ENCODE assay signal across 21 cellular contexts in the genomic region with DNA sequence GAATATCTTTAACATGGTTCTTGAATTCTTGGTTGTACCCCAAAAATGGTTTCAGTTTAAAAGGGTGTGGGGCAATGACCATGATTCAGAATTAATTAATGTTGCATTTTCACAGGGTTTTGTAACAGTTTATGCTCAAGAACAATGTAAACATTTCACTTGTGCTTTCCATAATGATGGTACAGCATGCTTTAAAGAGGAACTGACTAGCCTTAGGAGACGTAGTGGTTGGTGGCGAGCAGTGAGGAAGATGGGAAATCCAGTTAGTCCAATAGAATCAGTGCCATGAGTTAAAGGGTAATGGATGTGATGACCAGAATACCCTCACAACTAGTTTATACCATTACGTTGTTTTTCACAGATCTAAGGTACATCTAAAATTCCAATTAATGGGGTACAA.
DNase-seq lines count a peak whose midpoint lies in the region; ATAC-seq, FAIRE-seq and TF ChIP-seq lines count a peak whose summit lies in the region.
"Had no signal": no experiment of that assay in that cellular context is flagged by ENCODE, and none has a peak within 500 bp of the region (broad histone marks: within the 10 kb centered on the region; RNA-seq: fewer than 3 reads in every experiment).

No MANE protein-coding gene starts in this region.

- peak overlapping the region; percentile 45 for H3K27ac ChIP-seq in GM12878 (ENCODE audit: control insufficient read depth, insufficient read depth)
- H3K27ac ChIP-seq: A549, BLaER1, GM23248, SJSA1 had no signal

- H3K27me3 ChIP-seq in GM12878 (replicated peaks in 1 of 2; ENCODE audit: control insufficient read depth in 2 of 2, insufficient read depth in 2 of 2, low read length in 1 of 2): no peaks in the 10 kb centered on the region
- H3K27me3 ChIP-seq: BLaER1, SJSA1 had no signal

- peak; percentile 30 for DNase-seq in GM12865 (ENCODE audit: low read depth)
- no peak for DNase-seq in GM19239 (ENCODE audit: insufficient read length, low spot score)
- no peak for DNase-seq in GM12878 (ENCODE audit: low read depth, low spot score)
- no peak for DNase-seq in posterior cingulate gyrus
- no peak for DNase-seq in RCC 7860 (ENCODE audit: low spot score)
- DNase-seq in left cardiac atrium: no peak
- no peak for DNase-seq in stimulated activated naive CD8-positive, alpha-beta T cell treated with anti-CD3 and anti-CD28 coated beads, Interleukin-15, amount 100 ng/mL, for 72 hours
- DNase-seq: Calu3; CD4-positive, alpha-beta memory T cell; EL; GM23248; NCI-H1417; NCI-H187; NCI-H2227 treated with DMSO at 0.1 percent for 48 hours; NCI-H82; T-helper 2 cell had no signal

- peaks cover 11% of the 10 kb centered on the region for H3K4me1 ChIP-seq in GM12878 (ENCODE audit: control insufficient read depth, insufficient read depth, low read length)
- H3K4me1 ChIP-seq: A549, HAP-1, SJSA1 had no signal

- peaks cover 0 to 8% of the 10 kb centered on the region in 2 donors for H3K9me3 Mint-ChIP-seq in stimulated activated naive CD8-positive, alpha-beta T cell treated with anti-CD3 and anti-CD28 coated beads, Interleukin-15, amount 100 ng/mL, for 72 hours

- CTCF ChIA-PET in GM12878 (lab: Yijun Ruan, JAX): interaction anchor here (0.9 to 3.0 kb wide), 5 partner anchors 11 to 32 kb away, joined by 3 to 18 read pairs (median 3); no protein-coding TSS in a partner anchor

- POLR2A ChIA-PET in GM12878 (lab: Charles Lee): interaction anchor here (1.1 kb wide), 1 partner anchor 11 kb away, joined by 4 read pairs; no protein-coding TSS in a partner anchor

- H3K27me3 Mint-ChIP-seq in stimulated activated naive CD8-positive, alpha-beta T cell treated with anti-CD3 and anti-CD28 coated beads, Interleukin-15, amount 100 ng/mL, for 72 hours: no peaks in the 10 kb centered on the region
- H3K27me3 Mint-ChIP-seq: CD4-positive, alpha-beta memory T cell had no signal

- TF ChIP-seq CTCF in GM12865 (IDR thresholded peaks at IDR 0.05; ENCODE audit: insufficient read depth, low read depth, low read length, missing control alignments) (no peak), GM12878 (IDR thresholded peaks at IDR 0.05 in 2 of 3, conservative IDR thresholded peaks at IDR 0.05 in 1 of 3; ENCODE audit: control insufficient read depth in 2 of 3, extremely low read depth in 1 of 3, insufficient read depth in 1 of 3, low read depth in 3 of 3, low read length in 3 of 3) (no peak)

- no peak overlapping the region; the same call in 1 of the 2 replicates for H2AFZ ChIP-seq in GM12878 (ENCODE audit: control insufficient read depth, low read depth, low read length)
- H2AFZ ChIP-seq: GM23248 had no signal

- peaks cover 5% of the 10 kb centered on the region for H3K4me1 Mint-ChIP-seq in stimulated activated naive CD8-positive, alpha-beta T cell treated with anti-CD3 and anti-CD28 coated beads, Interleukin-15, amount 100 ng/mL, for 72 hours

- H3K9ac ChIP-seq in GM12878 (ENCODE audit: control insufficient read depth, insufficient read depth, low read length): no peak overlapping the region
- H3K9ac ChIP-seq: BLaER1, GM23248 had no signal

- WGBS in GM12878 (ENCODE audit: insufficient coverage, insufficient replicate concordance, low lambda C conversion rate, missing lambda C conversion rate): 100% methylated on average over 3 of the region's 3 CpGs

- FAIRE-seq in GM19239 (lab: Jason Lieb, UNC) (peak; percentile 63), GM12878 (lab: Jason Lieb, UNC) (no peak), RCC 7860 (lab: Jason Lieb, UNC) (no peak)
- FAIRE-seq: A549 had no signal

- H3K27ac Mint-ChIP-seq in stimulated activated naive CD8-positive, alpha-beta T cell treated with anti-CD3 and anti-CD28 coated beads, Interleukin-15, amount 100 ng/mL, for 72 hours: no peak overlapping the region
- H3K27ac Mint-ChIP-seq: CD4-positive, alpha-beta memory T cell had no signal

- no peaks in the 10 kb centered on the region for H4K20me1 ChIP-seq in GM12878 (ENCODE audit: control insufficient read depth, insufficient read depth)
- H4K20me1 ChIP-seq: BLaER1 had no signal

- TF ChIP-seq EP300 in GM12878 (IDR thresholded peaks at IDR 0.05; ENCODE audit: borderline replicate concordance in 1 of 2, control insufficient read depth in 1 of 2, low read depth in 2 of 2, low read length in 2 of 2): 0 out of 4 replicates have a peak, but pooled peaks of 1 of the 2 experiments have one; percentile 9

- no peak overlapping the region for H3K4me3 Mint-ChIP-seq in stimulated activated naive CD8-positive, alpha-beta T cell treated with anti-CD3 and anti-CD28 coated beads, Interleukin-15, amount 100 ng/mL, for 72 hours
- H3K4me3 Mint-ChIP-seq: CD4-positive, alpha-beta memory T cell had no signal

- RAD21 ChIA-PET in GM12878 (lab: Charles Lee; ENCODE audit: unreplicated experiment): interaction anchor here (1.3 kb wide), 1 partner anchor 31 kb away, joined by 4 read pairs; no protein-coding TSS in a partner anchor

- peaks cover 45% of the 10 kb centered on the region for H3K79me2 ChIP-seq in GM12878 (ENCODE audit: control insufficient read depth, insufficient read depth, low read length)

- SMC1A ChIA-PET in GM12878 (lab: Charles Lee; ENCODE audit: uncharacterized antibody, unreplicated experiment): interaction anchor here (0.7 to 6.3 kb wide), 6 partner anchors 12 to 219 kb away, joined by 3 to 47 read pairs (median 4); a partner anchor contains a TSS

- TF ChIP-seq POLR2A in GM12878 (IDR thresholded peaks at IDR 0.05; ENCODE audit: low read depth, low read length): no peak

- H3K36me3 ChIP-seq in GM12878 (ENCODE audit: control insufficient read depth in 2 of 2, insufficient read depth in 2 of 2, low read length in 1 of 2): no peaks in the 10 kb centered on the region
- H3K36me3 ChIP-seq: HAP-1, SJSA1 had no signal

- no peak for TF ChIP-seq RAD21 in GM12878 (IDR thresholded peaks at IDR 0.05; ENCODE audit: insufficient read depth, low read depth, low read length)

- in situ Hi-C loops in GM12878 (cut with MboI): loop anchor here (10.0 kb wide), 1 partner anchor 138 kb away; a partner anchor contains a TSS

- peak overlapping the region; percentile 32; the same call in 1 of the 2 replicates for H3K4me2 ChIP-seq in GM12878 (ENCODE audit: control insufficient read depth, insufficient read depth)
- H3K4me2 ChIP-seq: A549, BLaER1 had no signal

- peaks cover 5% of the 10 kb centered on the region for H3K9me3 ChIP-seq in GM12878 (replicated peaks; ENCODE audit: control insufficient read depth, insufficient read depth, low read length)
- H3K9me3 ChIP-seq: SJSA1 had no signal

- no TSS peak for BruUV-seq in GM12878 (replicated peaks; lab: Mats Ljungman, UMichigan)

- H3K4me3 ChIP-seq in GM12865 (ENCODE audit: low read depth, low read length): peak overlapping the region; percentile 37
- H3K4me3 ChIP-seq in GM12878: peak overlapping the region; percentile 1; the same call in 1 of the 2 replicates
- H3K4me3 ChIP-seq: A549, BLaER1, GM23248, HAP-1, SJSA1 had no signal

- peak; percentile 32 for ATAC-seq in HG02870 (IDR thresholded peaks at IDR 0.05; ENCODE audit: unreplicated experiment)
- ATAC-seq in GM12878: peak; percentile 74
- ATAC-seq in left cardiac atrium: no peak
- no peak for ATAC-seq in stimulated activated naive CD8-positive, alpha-beta T cell treated with anti-CD3 and anti-CD28 coated beads, Interleukin-15, amount 100 ng/mL, for 72 hours
- ATAC-seq: A549 had no signal

- intact Hi-C loops in GM12878 (cut with micrococcal nuclease; ENCODE audit: unreplicated experiment) (no loop called here), posterior cingulate gyrus (cut with DNase I) (no loop called here), left cardiac atrium (cut with DNase I) (no loop called here)

TF ChIP-seq in GM12878, 131 proteins besides CTCF, POLR2A, EP300 and RAD21:
- TF ChIP-seq IKZF2 (IDR thresholded peaks at IDR 0.05) (0 out of 4 replicates have a peak, but pooled peaks of 1 of the 2 experiments have one; percentile 21), NR2F1 (conservative IDR thresholded peaks at IDR 0.05) (no peak), SPI1 (IDR thresholded peaks at IDR 0.05; ENCODE audit: borderline replicate concordance, insufficient read depth, low read depth, low read length) (peak; percentile 76; the same call in 1 of the 2 replicates)

Comparison
In these comparisons a context has a peak if more than half of its experiments do, and no peak if none do; other contexts are left out.
1. ATAC-seq: peak in HG02870 (single experiment) and GM12878 (single experiment); none in left cardiac atrium (0 of 2) and stimulated activated naive CD8-positive, alpha-beta T cell treated with anti-CD3 and anti-CD28 coated beads, Interleukin-15, amount 100 ng/mL, for 72 hours (single experiment).